ENCODE assay signal across 25 cellular contexts in genomic region chr19:55305983-55306562, GRCh38. TPM values are rescaled to one million over a fixed set of nuclear protein-coding genes. Genes with fewer than 3 reads are reported as not detected.
DNase-seq lines count a peak whose midpoint lies in the region; ATAC-seq, FAIRE-seq and TF ChIP-seq lines count a peak whose summit lies in the region.
"Had no signal": no experiment of that assay in that cellular context is flagged by ENCODE, and none has a peak within 500 bp of the region (broad histone marks: within the 10 kb centered on the region; RNA-seq: fewer than 3 reads in every experiment).

No MANE protein-coding gene starts in this region.

- in situ Hi-C loops in GM12878 (cut with MboI): no loop called here

- H3K36me3 Mint-ChIP-seq in activated naive CD4-positive, alpha-beta T cell treated with anti-CD3 and anti-CD28 coated beads, Interleukin-2, amount 50 U/mL, for 72 hours: no peaks in the 10 kb centered on the region

- TF ChIP-seq POLR2A in NB4 (IDR thresholded peaks at IDR 0.05; ENCODE audit: extremely low read depth, insufficient read length) (no peak), GM12878 (IDR thresholded peaks at IDR 0.05; ENCODE audit: low read depth, low read length) (no peak)

- no peak overlapping the region for H3K9ac ChIP-seq in GM12878 (ENCODE audit: control insufficient read depth, insufficient read depth, low read length)
- H3K9ac ChIP-seq: BLaER1 had no signal

- no peak for TF ChIP-seq RAD21 in GM12878 (IDR thresholded peaks at IDR 0.05; ENCODE audit: insufficient read depth, low read depth, low read length)

- RAD21 ChIA-PET in GM12878 (lab: Charles Lee; ENCODE audit: unreplicated experiment): no interaction called here

- no peak for FAIRE-seq in GM12878 (lab: Jason Lieb, UNC)
- FAIRE-seq: endometrium, GM12892, urothelium cell line had no signal

- BruUV-seq in GM12878 (replicated peaks; lab: Mats Ljungman, UMichigan): no TSS peak

- H2AFZ ChIP-seq in GM12878 (ENCODE audit: control insufficient read depth, low read depth, low read length): no peak overlapping the region

- ATAC-seq in GM12878 (no peak), HG03196 (IDR thresholded peaks at IDR 0.05; ENCODE audit: unreplicated experiment) (no peak), GM21786 (IDR thresholded peaks at IDR 0.05; ENCODE audit: unreplicated experiment) (no peak)
- ATAC-seq in activated naive CD4-positive, alpha-beta T cell treated with anti-CD3 and anti-CD28 coated beads, Interleukin-2, amount 50 U/mL, for 72 hours: no peak

- peaks cover 3% of the 10 kb centered on the region; the same call in 1 of the 2 replicates for H3K4me1 ChIP-seq in GM12878 (ENCODE audit: control insufficient read depth, insufficient read depth, low read length)

- POLR2A ChIA-PET in GM12878 (lab: Charles Lee): no interaction called here

- H3K9me3 ChIP-seq in GM12878 (replicated peaks; ENCODE audit: control insufficient read depth, insufficient read depth, low read length): no peaks in the 10 kb centered on the region
- H3K9me3 ChIP-seq: BLaER1, neutrophil had no signal

- peak; percentile 49 for DNase-seq in Daoy (ENCODE audit: low read depth)
- peak; percentile 47 for DNase-seq in NB4 (ENCODE audit: low read depth)
- no peak for DNase-seq in GM12878 (ENCODE audit: low read depth, low spot score)
- DNase-seq in activated naive CD4-positive, alpha-beta T cell treated with anti-CD3 and anti-CD28 coated beads, Interleukin-2, amount 50 U/mL, for 72 hours (ENCODE audit: low spot score in 2 of 2): no peak
- DNase-seq: amniotic stem cell, cortex of kidney, DMS79, IMR-90, kidney glomerular epithelial cell, NCI-H1417 treated with DMSO at 0.1 percent for 48 hours, NCI-H2107, NCI-H510A had no signal

- H3K79me2 ChIP-seq in GM12878 (ENCODE audit: control insufficient read depth, insufficient read depth, low read length): no peaks in the 10 kb centered on the region

- TF ChIP-seq EP300 in GM12878 (IDR thresholded peaks at IDR 0.05; ENCODE audit: borderline replicate concordance in 1 of 2, control insufficient read depth in 1 of 2, low read depth in 2 of 2, low read length in 2 of 2): no peak

- intact Hi-C loops in GM12878 (cut with micrococcal nuclease; ENCODE audit: unreplicated experiment): no loop called here

- peak overlapping the region in 1 of 2 donors; percentile 72 for H3K27ac Mint-ChIP-seq in activated naive CD4-positive, alpha-beta T cell treated with anti-CD3 and anti-CD28 coated beads, Interleukin-2, amount 50 U/mL, for 72 hours

- no peak overlapping the region for H3K4me3 ChIP-seq in NB4 (ENCODE audit: low read depth, low read length)
- no peak overlapping the region for H3K4me3 ChIP-seq in GM12878
- H3K4me3 ChIP-seq: BLaER1, skin epidermis had no signal

- H3K27me3 ChIP-seq in GM12878 (replicated peaks in 1 of 2; ENCODE audit: control insufficient read depth in 2 of 2, insufficient read depth in 2 of 2, low read length in 1 of 2): no peaks in the 10 kb centered on the region
- H3K27me3 ChIP-seq: BLaER1, neutrophil had no signal

- H3K4me2 ChIP-seq in GM12878 (ENCODE audit: control insufficient read depth, insufficient read depth): no peak overlapping the region
- H3K4me2 ChIP-seq: BLaER1 had no signal

- TF ChIP-seq CTCF in NB4 (IDR thresholded peaks at IDR 0.05; ENCODE audit: low read depth, low read length): no peak
- no peak for TF ChIP-seq CTCF in GM12878 (IDR thresholded peaks at IDR 0.05 in 2 of 3, conservative IDR thresholded peaks at IDR 0.05 in 1 of 3; ENCODE audit: control insufficient read depth in 2 of 3, extremely low read depth in 1 of 3, insufficient read depth in 1 of 3, low read depth in 3 of 3, low read length in 3 of 3)

- SMC1A ChIA-PET in GM12878 (lab: Charles Lee; ENCODE audit: uncharacterized antibody, unreplicated experiment): no interaction called here

- CTCF ChIA-PET in GM12878 (lab: Yijun Ruan, JAX): no interaction called here

- H3K9me3 Mint-ChIP-seq in activated naive CD4-positive, alpha-beta T cell treated with anti-CD3 and anti-CD28 coated beads, Interleukin-2, amount 50 U/mL, for 72 hours: no peaks in the 10 kb centered on the region
- H3K9me3 Mint-ChIP-seq: activated T-cell treated with anti-CD3 and anti-CD28 coated beads, Interleukin-2, amount 50 U/mL, for 24 hours; T-helper 2 cell treated with Interferon-gamma antibody and Interleukin-4, amounts not matched to agents 5 μg/mL and 100 μg/mL, for 36 hours had no signal

- 46% methylated on average over 17 of the region's 17 CpGs for WGBS in GM12878 (ENCODE audit: insufficient coverage, insufficient replicate concordance, low lambda C conversion rate, missing lambda C conversion rate)

- no peaks in the 10 kb centered on the region; the same call in 1 of the 2 replicates for H4K20me1 ChIP-seq in GM12878 (ENCODE audit: control insufficient read depth, insufficient read depth)
- H4K20me1 ChIP-seq: BLaER1 had no signal

- no peaks in the 10 kb centered on the region for H3K36me3 ChIP-seq in GM12878 (ENCODE audit: control insufficient read depth in 2 of 2, insufficient read depth in 2 of 2, low read length in 1 of 2)
- H3K36me3 ChIP-seq: neutrophil had no signal

- no peak overlapping the region for H3K27ac ChIP-seq in GM12878 (ENCODE audit: control insufficient read depth, insufficient read depth)
- H3K27ac ChIP-seq: BLaER1, neutrophil, skin epidermis had no signal

RNA-seq across cellular contexts. Expression of gene TMEM150B, which starts 19.1 kb away (rescaled TPM):
- total RNA-seq in Daoy (2014; rRNA removed; shearing (Covaris generic)): not detected in 2 replicates
- 0.65 TPM in 1 of 2 replicates, not detected in the other for total RNA-seq in GM12878 (2013; cell fraction: nucleolus; rRNA removed)
- not detected in 2 replicates for total RNA-seq in GM12878 (2014; rRNA removed)
- not detected in 2 replicates for total RNA-seq in GM12878 (2014; rRNA removed; fragmentation: Illumina TruSeq; extraction: Trizol)
- total RNA-seq in GM12878 (2021): 0.23 TPM in 1 of 2 replicates, not detected in the other
- polyA plus RNA-seq in GM12878 (2011; ENCODE audit: low read depth): not detected
- polyA plus RNA-seq in GM12878 (2011; rRNA removed): not detected in 2 replicates
- polyA plus RNA-seq in GM12878 (2011; cell fraction: cytosol; rRNA removed): 0.27 TPM in 1 of 2 replicates, not detected in the other
- polyA plus RNA-seq in GM12878 (2011; cell fraction: nucleus; rRNA removed): 0.21 TPM in 1 of 2 replicates, not detected in the other
- polyA plus RNA-seq in GM12878 (2012): 0.17 TPM in 1 of 2 replicates, not detected in the other
- not detected in 2 replicates for polyA plus RNA-seq in GM12878 (2014; fragmentation: Illumina TruSeq; extraction: Trizol)
- not detected for polyA plus RNA-seq in GM12878 (2014; fragmentation: Nextera tagmentation; extraction: Ambion mirVana)
- polyA plus RNA-seq in GM12878 (2014; rRNA removed): 0.09 TPM in 1 of 2 replicates, not detected in the other
- under 1 TPM; 0.16 to 0.19 TPM for polyA plus RNA-seq in GM12878 (2016; fragmentation: Nextera tagmentation; extraction: Ambion mirVana)
- not detected in 2 replicates for polyA minus RNA-seq in GM12878 (2011; rRNA and poly(A)+ RNA removed)
- polyA minus RNA-seq in GM12878 (2011; cell fraction: cytosol; rRNA and poly(A)+ RNA removed): not detected in 2 replicates
- not detected in 2 replicates for polyA minus RNA-seq in GM12878 (2011; cell fraction: nucleus; rRNA and poly(A)+ RNA removed)
- total RNA-seq in activated naive CD4-positive, alpha-beta T cell treated with anti-CD3 and anti-CD28 coated beads, Interleukin-2, amount 50 U/mL, for 72 hours: not detected
- total RNA-seq: IMR-90, lung microvascular endothelial cell, MCF 10A, temporal lobe had no signal
- polyA plus RNA-seq: IMR-90 had no signal

RNA-seq across cellular contexts. Expression of gene BRSK1, which starts 22.3 kb away (rescaled TPM):
- total RNA-seq in Daoy (2014; rRNA removed; shearing (Covaris generic)): 6.3 and 9.0 TPM in 2 replicates
- total RNA-seq in GM12878 (2013; cell fraction: nucleolus; rRNA removed): 2.4 TPM in 1 of 2 replicates, not detected in the other
- 0.23 TPM in 1 of 2 replicates, not detected in the other for total RNA-seq in GM12878 (2014; rRNA removed)
- not detected in 2 replicates for total RNA-seq in GM12878 (2014; rRNA removed; fragmentation: Illumina TruSeq; extraction: Trizol)
- total RNA-seq in GM12878 (2021): 0.33 and 0.53 TPM in 2 replicates
- polyA plus RNA-seq in GM12878 (2011; ENCODE audit: low read depth): not detected
- 0.43 and 0.76 TPM in 2 replicates for polyA plus RNA-seq in GM12878 (2011; rRNA removed)
- polyA plus RNA-seq in GM12878 (2011; cell fraction: cytosol; rRNA removed): 0.67 and 0.70 TPM in 2 replicates
- 6.2 and 6.7 TPM in 2 replicates for polyA plus RNA-seq in GM12878 (2011; cell fraction: nucleus; rRNA removed)
- 0.67 and 0.88 TPM in 2 replicates for polyA plus RNA-seq in GM12878 (2012)
- polyA plus RNA-seq in GM12878 (2014; fragmentation: Illumina TruSeq; extraction: Trizol): 0.03 TPM in 1 of 2 replicates, not detected in the other
- not detected for polyA plus RNA-seq in GM12878 (2014; fragmentation: Nextera tagmentation; extraction: Ambion mirVana)
- 0.26 TPM in 1 of 2 replicates, not detected in the other for polyA plus RNA-seq in GM12878 (2014; rRNA removed)
- under 1 TPM in 1 of 2 experiments, not detected in 1; 0.25 TPM for polyA plus RNA-seq in GM12878 (2016; fragmentation: Nextera tagmentation; extraction: Ambion mirVana)
- polyA minus RNA-seq in GM12878 (2011; rRNA and poly(A)+ RNA removed): 0.37 and 0.62 TPM in 2 replicates
- polyA minus RNA-seq in GM12878 (2011; cell fraction: cytosol; rRNA and poly(A)+ RNA removed): not detected in 2 replicates
- polyA minus RNA-seq in GM12878 (2011; cell fraction: nucleus; rRNA and poly(A)+ RNA removed): 1.6 and 1.9 TPM in 2 replicates
- total RNA-seq in activated naive CD4-positive, alpha-beta T cell treated with anti-CD3 and anti-CD28 coated beads, Interleukin-2, amount 50 U/mL, for 72 hours: 1 to 10 TPM; 6.7 to 8.4 TPM

RNA-seq across cellular contexts. Expression of gene HSPBP1, which starts 26.2 kb away (rescaled TPM):
- total RNA-seq in Daoy (2014; rRNA removed; shearing (Covaris generic)): 104 and 113 TPM in 2 replicates
- 1.9 and 4.7 TPM in 2 replicates for total RNA-seq in GM12878 (2013; cell fraction: nucleolus; rRNA removed)
- total RNA-seq in GM12878 (2014; rRNA removed) (21.4 and 31.5 TPM in 2 replicates), GM12878 (2014; rRNA removed; fragmentation: Illumina TruSeq; extraction: Trizol) (11.9 and 12.3 TPM in 2 replicates), GM12878 (2021) (35.5 and 35.9 TPM in 2 replicates)
- polyA plus RNA-seq in GM12878 (2011; ENCODE audit: low read depth): 5.7 TPM
- polyA plus RNA-seq in GM12878 (2011; rRNA removed) (6.3 and 18.3 TPM in 2 replicates), GM12878 (2014; fragmentation: Illumina TruSeq; extraction: Trizol) (1.2 and 7.2 TPM in 2 replicates), GM12878 (2014; fragmentation: Nextera tagmentation; extraction: Ambion mirVana) (1 to 10 TPM in 1 of 2 experiments, under 1 TPM in 1; 0.18 to 1.3 TPM), GM12878 (2014; rRNA removed) (27.7 and 39.0 TPM in 2 replicates), GM12878 (2016; fragmentation: Nextera tagmentation; extraction: Ambion mirVana) (10 to 100 TPM; 77.0 to 83.3 TPM)
- polyA plus RNA-seq in GM12878 (2011; cell fraction: cytosol; rRNA removed): 30.5 and 53.0 TPM in 2 replicates
- 26.1 and 41.3 TPM in 2 replicates for polyA plus RNA-seq in GM12878 (2011; cell fraction: nucleus; rRNA removed)
- 12.6 and 15.9 TPM in 2 replicates for polyA plus RNA-seq in GM12878 (2012)
- polyA minus RNA-seq in GM12878 (2011; rRNA and poly(A)+ RNA removed): 8.8 and 15.3 TPM in 2 replicates
- 16.3 and 19.3 TPM in 2 replicates for polyA minus RNA-seq in GM12878 (2011; cell fraction: cytosol; rRNA and poly(A)+ RNA removed)
- polyA minus RNA-seq in GM12878 (2011; cell fraction: nucleus; rRNA and poly(A)+ RNA removed): 2.8 and 8.1 TPM in 2 replicates
- total RNA-seq in activated naive CD4-positive, alpha-beta T cell treated with anti-CD3 and anti-CD28 coated beads, Interleukin-2, amount 50 U/mL, for 72 hours: 10 to 100 TPM; 24.9 to 40.8 TPM

RNA-seq across cellular contexts. Expression of gene KMT5C, which starts 33.6 kb away (rescaled TPM):
- total RNA-seq in Daoy (2014; rRNA removed; shearing (Covaris generic)): 8.5 and 8.9 TPM in 2 replicates
- 51.9 and 53.5 TPM in 2 replicates for total RNA-seq in GM12878 (2013; cell fraction: nucleolus; rRNA removed)
- total RNA-seq in GM12878 (2014; rRNA removed) (6.8 and 7.7 TPM in 2 replicates), GM12878 (2014; rRNA removed; fragmentation: Illumina TruSeq; extraction: Trizol) (2.4 and 3.7 TPM in 2 replicates), GM12878 (2021) (13.2 and 15.8 TPM in 2 replicates)
- polyA plus RNA-seq in GM12878 (2011; ENCODE audit: low read depth): 2.4 TPM
- polyA plus RNA-seq in GM12878 (2011; rRNA removed) (5.7 and 9.3 TPM in 2 replicates), GM12878 (2014; fragmentation: Illumina TruSeq; extraction: Trizol) (1.3 and 2.3 TPM in 2 replicates), GM12878 (2014; fragmentation: Nextera tagmentation; extraction: Ambion mirVana) (under 1 TPM in 1 of 2 experiments, not detected in 1; 0.20 TPM), GM12878 (2014; rRNA removed) (10.5 and 11.9 TPM in 2 replicates), GM12878 (2016; fragmentation: Nextera tagmentation; extraction: Ambion mirVana) (1 to 10 TPM; 4.1 to 4.3 TPM)
- 11.5 and 16.8 TPM in 2 replicates for polyA plus RNA-seq in GM12878 (2011; cell fraction: cytosol; rRNA removed)
- polyA plus RNA-seq in GM12878 (2011; cell fraction: nucleus; rRNA removed): 52.7 and 62.4 TPM in 2 replicates
- polyA plus RNA-seq in GM12878 (2012): 13.4 and 14.4 TPM in 2 replicates
- polyA minus RNA-seq in GM12878 (2011; rRNA and poly(A)+ RNA removed): 5.7 and 13.2 TPM in 2 replicates
- polyA minus RNA-seq in GM12878 (2011; cell fraction: cytosol; rRNA and poly(A)+ RNA removed): 4.9 and 10.4 TPM in 2 replicates
- polyA minus RNA-seq in GM12878 (2011; cell fraction: nucleus; rRNA and poly(A)+ RNA removed): 18.5 and 26.7 TPM in 2 replicates
- total RNA-seq in activated naive CD4-positive, alpha-beta T cell treated with anti-CD3 and anti-CD28 coated beads, Interleukin-2, amount 50 U/mL, for 72 hours: 10 to 100 TPM; 30.7 to 56.2 TPM

RNA-seq across cellular contexts. Expression of gene PPP6R1, which starts 47.3 kb away (rescaled TPM):
- 26.5 and 38.0 TPM in 2 replicates for total RNA-seq in Daoy (2014; rRNA removed; shearing (Covaris generic))
- total RNA-seq in GM12878 (2013; cell fraction: nucleolus; rRNA removed): 99.3 and 130 TPM in 2 replicates
- 73.8 and 83.4 TPM in 2 replicates for total RNA-seq in GM12878 (2014; rRNA removed)
- 47.4 and 50.0 TPM in 2 replicates for total RNA-seq in GM12878 (2014; rRNA removed; fragmentation: Illumina TruSeq; extraction: Trizol)
- 160 and 173 TPM in 2 replicates for total RNA-seq in GM12878 (2021)
- polyA plus RNA-seq in GM12878 (2011; ENCODE audit: low read depth): 35.7 TPM
- 37.2 and 73.6 TPM in 2 replicates for polyA plus RNA-seq in GM12878 (2011; rRNA removed)
- 92.0 and 109 TPM in 2 replicates for polyA plus RNA-seq in GM12878 (2011; cell fraction: cytosol; rRNA removed)
- polyA plus RNA-seq in GM12878 (2011; cell fraction: nucleus; rRNA removed): 124 and 172 TPM in 2 replicates
- 71.5 and 76.1 TPM in 2 replicates for polyA plus RNA-seq in GM12878 (2012)
- polyA plus RNA-seq in GM12878 (2014; fragmentation: Illumina TruSeq; extraction: Trizol): 16.9 and 43.7 TPM in 2 replicates
- 1 to 10 TPM in 1 of 2 experiments, under 1 TPM in 1; 0.80 to 2.5 TPM for polyA plus RNA-seq in GM12878 (2014; fragmentation: Nextera tagmentation; extraction: Ambion mirVana)
- polyA plus RNA-seq in GM12878 (2014; rRNA removed): 108 and 126 TPM in 2 replicates
- polyA plus RNA-seq in GM12878 (2016; fragmentation: Nextera tagmentation; extraction: Ambion mirVana): 10 to 100 TPM; 60.8 to 66.7 TPM
- polyA minus RNA-seq in GM12878 (2011; rRNA and poly(A)+ RNA removed): 109 and 168 TPM in 2 replicates
- 62.1 and 83.7 TPM in 2 replicates for polyA minus RNA-seq in GM12878 (2011; cell fraction: cytosol; rRNA and poly(A)+ RNA removed)
- 48.7 and 69.7 TPM in 2 replicates for polyA minus RNA-seq in GM12878 (2011; cell fraction: nucleus; rRNA and poly(A)+ RNA removed)
- 100 to 1,000 TPM; 160 to 225 TPM for total RNA-seq in activated naive CD4-positive, alpha-beta T cell treated with anti-CD3 and anti-CD28 coated beads, Interleukin-2, amount 50 U/mL, for 72 hours

Comparison
In these comparisons a context has a peak if more than half of its experiments do, and no peak if none do; other contexts are left out.
1. DNase-seq: peak in Daoy (single experiment) and NB4 (single experiment); none in GM12878 (single experiment) and activated naive CD4-positive, alpha-beta T cell treated with anti-CD3 and anti-CD28 coated beads, Interleukin-2, amount 50 U/mL, for 72 hours (0 of 2).